ENCODE assay signal across 21 cellular contexts in genomic region chr7:98563183-98563495, GRCh38. TPM values are rescaled to one million over a fixed set of nuclear protein-coding genes. Genes with fewer than 3 reads are reported as not detected.
A peak's percentile ranks its signal among the peaks of the same experiment; 100 is the strongest.
DNase-seq lines count a peak whose midpoint lies in the region; ATAC-seq and TF ChIP-seq lines count a peak whose summit lies in the region.
"Had no signal": no experiment of that assay in that cellular context is flagged by ENCODE, and none has a peak within 500 bp of the region (broad histone marks: within the 10 kb centered on the region; RNA-seq: fewer than 3 reads in every experiment).

No MANE protein-coding gene starts in this region.

- peak overlapping the region; percentile 43 for H3K4me2 ChIP-seq in Karpas-422 (ENCODE audit: low read depth, low read length, poor library complexity, severe bottlenecking)
- H3K4me2 ChIP-seq: A549 had no signal

- H3K36me3 ChIP-seq in Karpas-422 (ENCODE audit: insufficient read depth, low read length), result no peaks in the 10 kb centered on the region; the same call in 1 of the 2 replicates
- H3K36me3 ChIP-seq: SJSA1 had no signal

- peak overlapping the region; percentile 30; the same call in 1 of the 2 replicates for H3K4me3 ChIP-seq in Karpas-422 (ENCODE audit: low read length)
- H3K4me3 ChIP-seq: A549, SJSA1 had no signal

- peaks cover 8% of the 10 kb centered on the region; the same call in 1 of the 2 replicates for H3K27me3 ChIP-seq in Karpas-422 (ENCODE audit: low read length)
- H3K27me3 ChIP-seq: SJSA1 had no signal

- DNase-seq in NCI-H345 treated with DMSO at 0.1 percent for 48 hours (lab: John Stamatoyannopoulos, UW; ENCODE audit: unreplicated experiment), result peak; percentile 95
- DNase-seq in NCI-H345 (lab: John Stamatoyannopoulos, UW), result no peak
- no peak for DNase-seq in Karpas-422
- peak; percentile 57 for DNase-seq in mesenteric fat pad (ENCODE audit: low spot score)
- no peak for DNase-seq in erythroblast (lab: John Stamatoyannopoulos, UW)
- DNase-seq in sciatic nerve (ENCODE audit: low spot score), result no peak
- DNase-seq: DMS153, DND-41, KG1, MM.1S, NCI-H1417 treated with DMSO at 0.1 percent for 48 hours, NCI-H2227 treated with DMSO at 0.1 percent for 48 hours, NCI-H510A treated with DMSO at 0.1 percent for 48 hours, NCI-H774, Right ventricle myocardium superior, T-helper 1 cell had no signal

- H3K9me3 ChIP-seq in Karpas-422 (ENCODE audit: low read length), result peaks cover 17% of the 10 kb centered on the region; the same call in 1 of the 2 replicates

- TF ChIP-seq POLR2A in GM18505 (IDR thresholded peaks at IDR 0.05; ENCODE audit: borderline replicate concordance, extremely low read depth, insufficient read depth, insufficient read length) (no peak), erythroblast (IDR thresholded peaks at IDR 0.05; ENCODE audit: low read length) (no peak)

- peak overlapping the region; percentile 5; the same call in 1 of the 2 replicates for H3K9ac ChIP-seq in Karpas-422 (ENCODE audit: low read length)

- peak overlapping the region; percentile 81 for H3K27ac ChIP-seq in Karpas-422 (ENCODE audit: low read length)
- H3K27ac ChIP-seq: A549, SJSA1 had no signal

- no peaks in the 10 kb centered on the region for H3K9me2 ChIP-seq in Karpas-422 (replicated peaks; ENCODE audit: insufficient read depth, low read length)

- no peaks in the 10 kb centered on the region for H4K20me1 ChIP-seq in Karpas-422 (ENCODE audit: insufficient read depth, low read depth, low read length)

- H3K79me2 ChIP-seq in Karpas-422 (ENCODE audit: low read length), result no peaks in the 10 kb centered on the region

- peaks cover 28% of the 10 kb centered on the region for H3K4me1 ChIP-seq in Karpas-422 (ENCODE audit: low read length)
- H3K4me1 ChIP-seq: A549 had no signal

- no peak for ATAC-seq in GM18505 (IDR thresholded peaks at IDR 0.05; ENCODE audit: unreplicated experiment)
- no peak for ATAC-seq in sciatic nerve
- ATAC-seq: A549, HCT116 had no signal

- H2AFZ ChIP-seq in Karpas-422 (ENCODE audit: low read length), result no peak overlapping the region

- intact Hi-C loops in sciatic nerve (cut with DNase I), result no loop called here

RNA-seq across cellular contexts. Expression of gene NPTX2, which starts 53.9 kb away (rescaled TPM):
- not detected in 2 replicates for total RNA-seq in Karpas-422 (2014; rRNA removed; shearing (Covaris generic); ENCODE audit: low replicate concordance)
- total RNA-seq in mesenteric fat pad, result 23.8 TPM
- 3.8 TPM for total RNA-seq in sciatic nerve
- total RNA-seq: H4 had no signal

Comparison
In these comparisons a context has a peak if more than half of its experiments do, and no peak if none do; other contexts are left out.
1. DNase-seq: peak in NCI-H345 treated with DMSO at 0.1 percent for 48 hours (single experiment) and mesenteric fat pad (single experiment); none in NCI-H345 (single experiment), Karpas-422 (single experiment), erythroblast (0 of 2) and sciatic nerve (single experiment).